10 cellular contexts compared by ENCODE assay signal in genomic region chr2:133641497-133641896, GRCh38.
DNase-seq lines count a peak whose midpoint lies in the region; ATAC-seq, FAIRE-seq and TF ChIP-seq lines count a peak whose summit lies in the region.
"Had no signal": no experiment of that assay in that cellular context is flagged by ENCODE, and none has a peak within 500 bp of the region (broad histone marks: within the 10 kb centered on the region; RNA-seq: fewer than 3 reads in every experiment).

No MANE protein-coding gene starts in this region.

- peak; percentile 47 to 81 for ATAC-seq in upper lobe of left lung (ENCODE audit: low FRiP score in 2 of 2)
- ATAC-seq in GM21786 (IDR thresholded peaks at IDR 0.05; ENCODE audit: unreplicated experiment) = no peak
- ATAC-seq in HG03565 (IDR thresholded peaks at IDR 0.05; ENCODE audit: unreplicated experiment) = no peak

- no peak for TF ChIP-seq EP300 in upper lobe of left lung (IDR thresholded peaks at IDR 0.05)

- no peaks in the 10 kb centered on the region for H3K4me1 ChIP-seq in upper lobe of left lung

- peak; percentile 98 for FAIRE-seq in bronchial epithelial cell (lab: Jason Lieb, UNC)

- TF ChIP-seq POLR2A in upper lobe of left lung (IDR thresholded peaks at IDR 0.05) = no peak

- 29% methylated on average over 1 of the region's 1 CpG; no CpG with 5 or more reads in 1 of the 2 donors for WGBS in upper lobe of left lung, 2 donors

- peak overlapping the region; percentile 7 for H3K4me3 ChIP-seq in bronchial epithelial cell (ENCODE audit: low read depth, low read length)
- no peak overlapping the region for H3K4me3 ChIP-seq in upper lobe of left lung
- no peak overlapping the region for H3K4me3 ChIP-seq in coronary artery

- no peaks in the 10 kb centered on the region for H3K9me3 ChIP-seq in upper lobe of left lung

- H3K36me3 ChIP-seq in bronchial epithelial cell (ENCODE audit: control insufficient read depth, insufficient read depth, low read length) = no peaks in the 10 kb centered on the region
- H3K36me3 ChIP-seq in upper lobe of left lung = no peaks in the 10 kb centered on the region

- H3K27ac ChIP-seq in upper lobe of left lung (no peak overlapping the region), coronary artery (no peak overlapping the region)
- H3K27ac ChIP-seq: HL-60 had no signal

- peak; percentile 78 for TF ChIP-seq CTCF in bronchial epithelial cell (IDR thresholded peaks at IDR 0.05; ENCODE audit: insufficient read depth, low read length, severe bottlenecking)
- TF ChIP-seq CTCF in upper lobe of left lung (IDR thresholded peaks at IDR 0.05) = peak in 1 of 6 experiments; percentile 13
- no peak for TF ChIP-seq CTCF in coronary artery (IDR thresholded peaks at IDR 0.05)

- DNase-seq in NCI-H82 (lab: John Stamatoyannopoulos, UW) = peak; percentile 54
- no peak for DNase-seq in NCI-H82 treated with DMSO at 0.1 percent for 48 hours (lab: John Stamatoyannopoulos, UW; ENCODE audit: unreplicated experiment)
- DNase-seq in bronchial epithelial cell (ENCODE audit: low read depth) = peak; percentile 99
- DNase-seq in islet precursor cell = peak; percentile 97
- peak in 1 of 2 donors; percentile 52 for DNase-seq in upper lobe of left lung
- no peak for DNase-seq in coronary artery (ENCODE audit: low spot score)
- DNase-seq: activated effector memory CD4-positive, alpha-beta T cell treated with Interleukin-2 at 50 U/mL for 16 hours had no signal

- no peaks in the 10 kb centered on the region for H3K27me3 ChIP-seq in bronchial epithelial cell (ENCODE audit: control insufficient read depth, insufficient read depth, low read length)
- no peaks in the 10 kb centered on the region for H3K27me3 ChIP-seq in upper lobe of left lung

Comparison
In these comparisons a context has a peak if more than half of its experiments do, and no peak if none do; other contexts are left out.
1. DNase-seq: peak in NCI-H82 (single experiment), bronchial epithelial cell (single experiment) and islet precursor cell (single experiment); none in NCI-H82 treated with DMSO at 0.1 percent for 48 hours (single experiment) and coronary artery (single experiment).
2. ATAC-seq: peak in upper lobe of left lung (2 of 2); none in GM21786 (single experiment) and HG03565 (single experiment).